8 cellular contexts compared by ENCODE assay signal in the genomic region with DNA sequence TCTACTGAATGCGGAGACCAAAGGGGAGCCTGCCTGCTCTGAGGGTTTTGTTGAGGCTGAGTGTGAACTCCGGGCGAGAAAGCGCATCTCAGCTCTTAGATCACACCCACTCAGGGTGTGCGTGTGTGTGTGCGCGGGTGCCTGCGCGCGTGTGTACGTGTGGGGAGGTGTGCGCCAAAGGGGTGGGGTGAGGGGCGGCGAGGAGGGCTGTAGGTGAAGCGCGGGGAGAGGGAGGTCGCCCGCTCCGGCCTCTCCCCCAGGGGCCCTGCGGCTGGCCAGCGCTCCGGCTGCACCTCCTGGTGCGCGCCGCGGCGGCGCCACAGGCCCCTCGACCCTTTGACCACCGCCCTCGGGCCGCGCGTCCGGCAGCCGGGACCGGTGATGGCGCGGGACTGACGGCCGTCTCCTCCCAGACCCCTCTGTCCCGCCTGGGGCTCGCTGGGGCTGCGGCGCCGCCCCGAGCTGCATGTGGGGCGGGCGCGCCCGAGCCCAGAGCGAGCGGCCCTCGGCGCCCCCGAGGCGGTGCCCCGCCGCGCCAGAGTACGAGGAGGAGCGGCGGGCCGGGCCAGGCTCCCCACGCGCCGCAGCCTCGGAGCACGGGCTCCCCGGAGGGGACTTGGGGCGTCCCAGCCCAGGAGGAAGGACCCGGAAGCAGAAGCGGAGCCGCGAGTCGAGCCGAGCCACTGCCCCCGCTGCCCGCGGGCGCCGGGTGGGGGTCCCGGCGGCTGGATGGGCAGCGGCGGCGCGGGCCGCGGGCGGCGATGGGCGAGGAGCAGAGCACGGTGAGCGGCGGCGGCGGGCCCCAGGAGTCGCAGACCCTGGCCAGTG. TPM values are rescaled to one million over a fixed set of nuclear protein-coding genes. Genes with fewer than 3 reads are reported as not detected.
DNase-seq lines count a peak whose midpoint lies in the region; ATAC-seq and TF ChIP-seq lines count a peak whose summit lies in the region.

A gene with protein sequence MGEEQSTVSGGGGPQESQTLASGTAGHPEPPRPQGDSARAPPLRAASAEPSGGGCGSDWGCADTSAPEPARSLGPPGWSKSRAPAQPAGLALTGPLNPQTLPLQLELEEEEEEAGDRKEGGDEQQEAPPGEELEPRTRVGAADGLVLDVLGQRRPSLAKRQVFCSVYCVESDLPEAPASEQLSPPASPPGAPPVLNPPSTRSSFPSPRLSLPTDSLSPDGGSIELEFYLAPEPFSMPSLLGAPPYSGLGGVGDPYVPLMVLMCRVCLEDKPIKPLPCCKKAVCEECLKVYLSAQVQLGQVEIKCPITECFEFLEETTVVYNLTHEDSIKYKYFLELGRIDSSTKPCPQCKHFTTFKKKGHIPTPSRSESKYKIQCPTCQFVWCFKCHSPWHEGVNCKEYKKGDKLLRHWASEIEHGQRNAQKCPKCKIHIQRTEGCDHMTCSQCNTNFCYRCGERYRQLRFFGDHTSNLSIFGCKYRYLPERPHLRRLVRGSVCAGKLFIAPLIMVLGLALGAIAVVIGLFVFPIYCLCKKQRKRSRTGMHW (plus strand): TSS at position 654 of the 828 bp plus-strand sequence. CDS start 108 bp downstream, at position 762.

- peaks cover 3% of the 10 kb centered on the region for H3K9me3 Mint-ChIP-seq in chondrocyte (ENCODE audit: low read depth)

- H3K36me3 ChIP-seq in Panc1 (ENCODE audit: control insufficient read depth, insufficient read depth, low read length) = 0 out of 2 replicates have a peak, but pooled peaks cover 3% of the 10 kb centered on the region
- H3K36me3 ChIP-seq in gastrocnemius medialis = no peaks in the 10 kb centered on the region

- H3K4me3 ChIP-seq in Panc1 (ENCODE audit: low read depth in 2 of 2, low read length in 2 of 2) = peak within 1 kb of the TSS; percentile 69
- peak within 1 kb of the TSS; percentile 72 to 87 (median 81) for H3K4me3 ChIP-seq in gastrocnemius medialis

- peaks cover 5% of the 10 kb centered on the region for H3K36me3 Mint-ChIP-seq in chondrocyte (ENCODE audit: low read depth)

- intact Hi-C loops in Panc1 (cut with micrococcal nuclease; ENCODE audit: unreplicated experiment) (loop anchor here (5.0 to 10.0 kb wide), 2 partner anchors 90 to 153 kb away; no protein-coding TSS in a partner anchor), gastrocnemius medialis (cut with DNase I; ENCODE audit: low total_unique reads) (loop anchor here (2.0 to 10.0 kb wide), 5 partner anchors 37 to 823 kb away; a partner anchor contains a TSS)

- no peaks in the 10 kb centered on the region for H3K27me3 Mint-ChIP-seq in chondrocyte (ENCODE audit: low read depth)

- DNase-seq in COLO668 (lab: John Stamatoyannopoulos, UW; ENCODE audit: unreplicated experiment) = peak; percentile 66
- DNase-seq in H4 (ENCODE audit: low spot score) = peak; percentile 20
- DNase-seq in Panc1 (ENCODE audit: low read depth, low spot score) = no peak
- peak; percentile 93 for DNase-seq in chondrocyte (ENCODE audit: low spot score)
- DNase-seq in iris pigment epithelial cell (ENCODE audit: low read depth) = peak; percentile 73
- DNase-seq in gastrocnemius medialis = peak; percentile 29 to 59

- POLR2A ChIA-PET in Panc1 (lab: Charles Lee) = no interaction called here

- peak within 1 kb of the TSS; percentile 97 for H3K27ac Mint-ChIP-seq in chondrocyte (ENCODE audit: unreplicated experiment)

- peak; percentile 83 for ATAC-seq in Panc1
- ATAC-seq in gastrocnemius medialis = peak; percentile 34 to 39
- no peak for ATAC-seq in GM21447 (IDR thresholded peaks at IDR 0.05; ENCODE audit: unreplicated experiment)
- ATAC-seq in HG03045 (IDR thresholded peaks at IDR 0.05; ENCODE audit: unreplicated experiment) = no peak

- TF ChIP-seq CTCF in Panc1 (IDR thresholded peaks at IDR 0.05) (no peak), chondrocyte (IDR thresholded peaks at IDR 0.05) (peak; percentile 29), gastrocnemius medialis (IDR thresholded peaks at IDR 0.05 in 4 of 5, conservative IDR thresholded peaks at IDR 0.05 in 1 of 5) (peak in 1 of 5 experiments; percentile 10)

- no TSS peak for BruUV-seq in Panc1 (replicated peaks; lab: Mats Ljungman, UMichigan)

- H3K9me3 ChIP-seq in Panc1 (ENCODE audit: control insufficient read depth, insufficient read depth, low read depth, low read length) (no peaks in the 10 kb centered on the region), gastrocnemius medialis (no peaks in the 10 kb centered on the region)

- H3K27ac ChIP-seq in Panc1 (ENCODE audit: low read length) (peak within 1 kb of the TSS; percentile 89), gastrocnemius medialis (peak within 1 kb of the TSS; percentile 83 to 92 (median 90))

- peak within 1 kb of the TSS; percentile 86 for H3K4me3 Mint-ChIP-seq in chondrocyte (ENCODE audit: unreplicated experiment)

- CTCF ChIA-PET in Panc1 (lab: Charles Lee) = interaction anchor here (1.0 kb wide), 1 partner anchor 10 kb away, joined by 3 read pairs; no protein-coding TSS in a partner anchor

- H3K4me1 Mint-ChIP-seq in chondrocyte (ENCODE audit: low read depth) = peaks cover 67% of the 10 kb centered on the region

- in situ Hi-C loops in Panc1 (cut with HindIII; ENCODE audit: low pct_unique_long_range_greater_than_20kb, low sequenced_read_pairs) = no loop called here
- in situ Hi-C loops in gastrocnemius medialis (cut with MboI; ENCODE audit: low sequenced_read_pairs in 4 of 4) = no loop called here

- H3K4me1 ChIP-seq in Panc1 (ENCODE audit: control insufficient read depth, insufficient read depth, low read length) = peaks cover 33% of the 10 kb centered on the region
- peaks cover 34 to 43% of the 10 kb centered on the region in 2 donors for H3K4me1 ChIP-seq in gastrocnemius medialis

- H3K27me3 ChIP-seq in Panc1 (ENCODE audit: control insufficient read depth, insufficient read depth, low read length) (no peaks in the 10 kb centered on the region), gastrocnemius medialis (no peaks in the 10 kb centered on the region)

- TF ChIP-seq POLR2A in gastrocnemius medialis (IDR thresholded peaks at IDR 0.05) = peak; percentile 50 to 54

RNA-seq across cellular contexts. Expression of the gene that starts here (rescaled TPM):
- 3.8 and 7.0 TPM in 2 replicates for total RNA-seq in H4 (2014; rRNA removed; shearing (Covaris generic))
- 37.7 TPM for total RNA-seq in Panc1 (2021; ENCODE audit: unreplicated experiment)
- 10.8 TPM for polyA plus RNA-seq in Panc1 (2012; ENCODE audit: insufficient read length)
- 51.5 to 72.5 TPM (median 54.6 TPM) in 3 replicates for total RNA-seq in chondrocyte
- 10 to 100 TPM in 3 of 4 donors, 1 to 10 TPM in 1; 4.5 to 15.5 (median 12.4) TPM for total RNA-seq in gastrocnemius medialis

Comparison
In these comparisons a context has a peak if more than half of its experiments do, and no peak if none do; other contexts are left out.
1. ATAC-seq: peak in Panc1 (single experiment) and gastrocnemius medialis (2 of 2); none in GM21447 (single experiment) and HG03045 (single experiment).